In genomic region chr9:83708515-83709158, GRCh38 we compare ENCODE assay signal across 1 cellular context.
TF ChIP-seq lines count a peak whose summit lies in the region.

No MANE protein-coding gene starts in this region.

TF ChIP-seq in GM12878, 131 proteins besides CTCF, POLR2A, EP300 and RAD21 (continued from another document):
- TF ChIP-seq TCF12 (IDR thresholded peaks at IDR 0.05; ENCODE audit: low read depth, low read length) (0 out of 2 replicates have a peak, but pooled peaks have one; percentile 17), ZBTB33 (IDR thresholded peaks at IDR 0.05) (no peak), CHD1 (IDR thresholded peaks at IDR 0.05; ENCODE audit: low read depth, low read length) (0 out of 2 replicates have a peak, but pooled peaks have one; percentile 31), GATAD2B (conservative IDR thresholded peaks at IDR 0.05; ENCODE audit: low read depth) (no peak), JUND (IDR thresholded peaks at IDR 0.05; ENCODE audit: low read depth, low read length) (0 out of 2 replicates have a peak, but pooled peaks have one; percentile 70), SIN3A (IDR thresholded peaks at IDR 0.05; ENCODE audit: low read depth, low read length) (0 out of 2 replicates have a peak, but pooled peaks have one; percentile 1), SMARCA5 (IDR thresholded peaks at IDR 0.05) (0 out of 2 replicates have a peak, but pooled peaks have one; percentile 53), BHLHE40 (IDR thresholded peaks at IDR 0.05; ENCODE audit: borderline replicate concordance in 1 of 2, low read depth in 2 of 2, low read length in 1 of 2) (peak; percentile 56 to 86; a peak in 3 of 4 replicates), YY1 (IDR thresholded peaks at IDR 0.05; ENCODE audit: low read depth, low read length) (peak; percentile 72), MTA2 (IDR thresholded peaks at IDR 0.05; ENCODE audit: low read depth) (0 out of 2 replicates have a peak, but pooled peaks have one; percentile 6), SPI1 (IDR thresholded peaks at IDR 0.05; ENCODE audit: borderline replicate concordance, insufficient read depth, low read depth, low read length) (no peak; the same call in 1 of the 2 replicates), EGR1 (IDR thresholded peaks at IDR 0.05; ENCODE audit: borderline replicate concordance in 1 of 2, low read depth in 2 of 2, low read length in 2 of 2) (peak in 1 of 2 experiments; percentile 33; a peak in 1 of 3 replicates), PKNOX1 (IDR thresholded peaks at IDR 0.05) (0 out of 2 replicates have a peak, but pooled peaks have one; percentile 38), ATF7 (IDR thresholded peaks at IDR 0.05; ENCODE audit: low read depth) (peak; percentile 98)
- TF ChIP-seq, protein P1, sequence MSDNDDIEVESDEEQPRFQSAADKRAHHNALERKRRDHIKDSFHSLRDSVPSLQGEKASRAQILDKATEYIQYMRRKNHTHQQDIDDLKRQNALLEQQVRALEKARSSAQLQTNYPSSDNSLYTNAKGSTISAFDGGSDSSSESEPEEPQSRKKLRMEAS (IDR thresholded peaks at IDR 0.05; ENCODE audit: low read depth, low read length) = 0 out of 2 replicates have a peak, but pooled peaks have one; percentile 6
- TF ChIP-seq, protein P2, sequence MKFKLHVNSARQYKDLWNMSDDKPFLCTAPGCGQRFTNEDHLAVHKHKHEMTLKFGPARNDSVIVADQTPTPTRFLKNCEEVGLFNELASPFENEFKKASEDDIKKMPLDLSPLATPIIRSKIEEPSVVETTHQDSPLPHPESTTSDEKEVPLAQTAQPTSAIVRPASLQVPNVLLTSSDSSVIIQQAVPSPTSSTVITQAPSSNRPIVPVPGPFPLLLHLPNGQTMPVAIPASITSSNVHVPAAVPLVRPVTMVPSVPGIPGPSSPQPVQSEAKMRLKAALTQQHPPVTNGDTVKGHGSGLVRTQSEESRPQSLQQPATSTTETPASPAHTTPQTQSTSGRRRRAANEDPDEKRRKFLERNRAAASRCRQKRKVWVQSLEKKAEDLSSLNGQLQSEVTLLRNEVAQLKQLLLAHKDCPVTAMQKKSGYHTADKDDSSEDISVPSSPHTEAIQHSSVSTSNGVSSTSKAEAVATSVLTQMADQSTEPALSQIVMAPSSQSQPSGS (IDR thresholded peaks at IDR 0.05; ENCODE audit: low read length) = peak; percentile 52
